ENCODE assay signal across 8 cellular contexts in the genomic region with DNA sequence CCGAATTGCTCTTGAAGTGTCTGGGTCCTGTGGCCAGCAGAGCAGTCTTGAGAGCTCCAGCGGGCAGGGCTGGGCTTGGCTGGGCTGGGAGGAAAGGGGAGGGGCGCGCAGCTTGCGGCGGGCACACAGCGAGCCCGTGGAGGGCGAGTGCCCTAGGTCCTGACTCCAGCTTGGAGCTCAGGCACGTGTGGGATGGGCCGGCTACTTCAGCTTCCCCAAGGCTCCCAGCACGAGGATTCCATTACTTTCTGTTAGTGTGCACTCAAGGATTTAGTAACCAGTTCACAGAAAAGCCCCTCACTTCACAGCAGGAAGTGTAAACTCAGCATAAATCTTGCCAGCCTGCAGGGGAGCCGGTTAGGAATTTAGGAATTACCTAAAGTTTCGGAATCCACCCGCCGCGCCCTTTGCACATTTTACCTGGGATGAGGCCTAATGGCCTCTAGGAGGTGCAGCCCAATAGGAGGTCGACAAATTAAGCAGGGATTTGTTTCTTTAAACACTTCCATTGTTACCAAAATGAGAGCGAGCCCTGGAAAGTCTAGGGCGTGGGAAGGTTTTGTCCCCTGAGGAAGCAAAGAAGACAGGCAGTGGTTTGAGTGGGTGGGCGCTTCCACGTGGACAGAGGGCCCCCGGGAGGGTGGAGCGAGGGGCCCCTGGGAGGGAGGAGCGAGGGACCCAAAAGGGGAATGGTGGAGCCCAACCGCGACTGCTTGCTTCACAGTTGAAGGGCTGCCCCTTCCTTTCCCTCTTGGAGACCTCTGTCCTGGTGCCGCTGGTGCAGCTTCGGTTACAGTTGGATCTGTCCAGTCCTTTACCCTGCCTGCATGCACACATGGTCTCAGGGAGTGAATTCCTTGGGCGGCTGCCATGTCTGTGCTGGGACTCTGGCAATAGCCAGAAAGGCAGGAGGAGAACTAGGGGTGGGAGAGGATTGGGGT.
DNase-seq lines count a peak whose midpoint lies in the region; ATAC-seq and TF ChIP-seq lines count a peak whose summit lies in the region.

No MANE protein-coding gene starts in this region.

- 18% methylated on average over 26 of the region's 30 CpGs for WGBS in hepatocyte (ENCODE audit: low lambda C conversion rate, missing lambda C conversion rate)

- H3K4me3 Mint-ChIP-seq in activated naive CD8-positive, alpha-beta T cell treated with anti-CD3 and anti-CD28 coated beads, Interleukin-2, amount 50 U/mL, for 24 hours: peak overlapping the region; percentile 13
- peak overlapping the region; percentile 60 for H3K4me3 Mint-ChIP-seq in progenitor cell of endocrine pancreas (ENCODE audit: low read depth)

- H3K4me2 ChIP-seq in hepatocyte: peak overlapping the region; percentile 73

- peak overlapping the region; percentile 12 for H3K27ac ChIP-seq in hepatocyte

- H3K36me3 ChIP-seq in hepatocyte (replicated peaks; ENCODE audit: insufficient read depth, low read depth): no peaks in the 10 kb centered on the region

- peak overlapping the region; percentile 12 for H3K4me3 ChIP-seq in hepatocyte

- DNase-seq in EH (ENCODE audit: low read depth): peak; percentile 27
- DNase-seq in activated naive CD8-positive, alpha-beta T cell treated with anti-CD3 and anti-CD28 coated beads, Interleukin-2, amount 50 U/mL, for 24 hours: no peak
- peak; percentile 70 for DNase-seq in hepatocyte (ENCODE audit: low spot score)
- DNase-seq in progenitor cell of endocrine pancreas (ENCODE audit: low spot score, unreplicated experiment): peak; percentile 23
- DNase-seq in NCI-H2029 (lab: John Stamatoyannopoulos, UW): no peak
- DNase-seq in D341Med (ENCODE audit: low spot score): no peak
- no peak for DNase-seq in OCI-M2 (lab: John Stamatoyannopoulos, UW; ENCODE audit: unreplicated experiment)

- TF ChIP-seq CTCF in hepatocyte (IDR thresholded peaks at IDR 0.05; ENCODE audit: poor library complexity) (peak; percentile 35), progenitor cell of endocrine pancreas (IDR thresholded peaks at IDR 0.05; ENCODE audit: unreplicated experiment) (peak; percentile 36)

- peaks cover 2% of the 10 kb centered on the region for H3K4me1 Mint-ChIP-seq in activated naive CD8-positive, alpha-beta T cell treated with anti-CD3 and anti-CD28 coated beads, Interleukin-2, amount 50 U/mL, for 24 hours
- H3K4me1 Mint-ChIP-seq in progenitor cell of endocrine pancreas (ENCODE audit: low read depth): peaks cover 4% of the 10 kb centered on the region

- H3K4me1 ChIP-seq in hepatocyte (ENCODE audit: insufficient read depth): peaks cover 14% of the 10 kb centered on the region

- H3K9me3 ChIP-seq in hepatocyte (ENCODE audit: low read depth): no peaks in the 10 kb centered on the region

- no peaks in the 10 kb centered on the region for H3K27me3 ChIP-seq in hepatocyte

- no peaks in the 10 kb centered on the region for H3K27me3 Mint-ChIP-seq in activated naive CD8-positive, alpha-beta T cell treated with anti-CD3 and anti-CD28 coated beads, Interleukin-2, amount 50 U/mL, for 24 hours
- peaks cover 31% of the 10 kb centered on the region for H3K27me3 Mint-ChIP-seq in progenitor cell of endocrine pancreas

- no peaks in the 10 kb centered on the region for H3K79me2 ChIP-seq in hepatocyte

- no peaks in the 10 kb centered on the region for H3K9me2 ChIP-seq in hepatocyte (replicated peaks; ENCODE audit: insufficient read depth)

- H3K9me3 Mint-ChIP-seq in activated naive CD8-positive, alpha-beta T cell treated with anti-CD3 and anti-CD28 coated beads, Interleukin-2, amount 50 U/mL, for 24 hours: peaks cover 4% of the 10 kb centered on the region
- H3K9me3 Mint-ChIP-seq in progenitor cell of endocrine pancreas (ENCODE audit: low read depth): no peaks in the 10 kb centered on the region

- H3K36me3 Mint-ChIP-seq in activated naive CD8-positive, alpha-beta T cell treated with anti-CD3 and anti-CD28 coated beads, Interleukin-2, amount 50 U/mL, for 24 hours (ENCODE audit: low read depth): no peaks in the 10 kb centered on the region
- no peaks in the 10 kb centered on the region for H3K36me3 Mint-ChIP-seq in progenitor cell of endocrine pancreas (ENCODE audit: insufficient read depth)

- peak overlapping the region; percentile 49 for H2AFZ ChIP-seq in hepatocyte

- no peak overlapping the region for H3K27ac Mint-ChIP-seq in activated naive CD8-positive, alpha-beta T cell treated with anti-CD3 and anti-CD28 coated beads, Interleukin-2, amount 50 U/mL, for 24 hours
- H3K27ac Mint-ChIP-seq in progenitor cell of endocrine pancreas: no peak overlapping the region

- H4K20me1 ChIP-seq in hepatocyte (ENCODE audit: insufficient read depth, poor library complexity, severe bottlenecking): no peaks in the 10 kb centered on the region

- peak; percentile 33 for ATAC-seq in activated naive CD8-positive, alpha-beta T cell treated with anti-CD3 and anti-CD28 coated beads, Interleukin-2, amount 50 U/mL, for 24 hours
- ATAC-seq in GM18520 (IDR thresholded peaks at IDR 0.05; ENCODE audit: unreplicated experiment): no peak

Comparison
In these comparisons a context has a peak if more than half of its experiments do, and no peak if none do; other contexts are left out.
1. DNase-seq: peak in EH (single experiment), hepatocyte (single experiment) and progenitor cell of endocrine pancreas (single experiment); none in activated naive CD8-positive, alpha-beta T cell treated with anti-CD3 and anti-CD28 coated beads, Interleukin-2, amount 50 U/mL, for 24 hours (single experiment), NCI-H2029 (single experiment), D341Med (single experiment) and OCI-M2 (single experiment).